In the genomic region with DNA sequence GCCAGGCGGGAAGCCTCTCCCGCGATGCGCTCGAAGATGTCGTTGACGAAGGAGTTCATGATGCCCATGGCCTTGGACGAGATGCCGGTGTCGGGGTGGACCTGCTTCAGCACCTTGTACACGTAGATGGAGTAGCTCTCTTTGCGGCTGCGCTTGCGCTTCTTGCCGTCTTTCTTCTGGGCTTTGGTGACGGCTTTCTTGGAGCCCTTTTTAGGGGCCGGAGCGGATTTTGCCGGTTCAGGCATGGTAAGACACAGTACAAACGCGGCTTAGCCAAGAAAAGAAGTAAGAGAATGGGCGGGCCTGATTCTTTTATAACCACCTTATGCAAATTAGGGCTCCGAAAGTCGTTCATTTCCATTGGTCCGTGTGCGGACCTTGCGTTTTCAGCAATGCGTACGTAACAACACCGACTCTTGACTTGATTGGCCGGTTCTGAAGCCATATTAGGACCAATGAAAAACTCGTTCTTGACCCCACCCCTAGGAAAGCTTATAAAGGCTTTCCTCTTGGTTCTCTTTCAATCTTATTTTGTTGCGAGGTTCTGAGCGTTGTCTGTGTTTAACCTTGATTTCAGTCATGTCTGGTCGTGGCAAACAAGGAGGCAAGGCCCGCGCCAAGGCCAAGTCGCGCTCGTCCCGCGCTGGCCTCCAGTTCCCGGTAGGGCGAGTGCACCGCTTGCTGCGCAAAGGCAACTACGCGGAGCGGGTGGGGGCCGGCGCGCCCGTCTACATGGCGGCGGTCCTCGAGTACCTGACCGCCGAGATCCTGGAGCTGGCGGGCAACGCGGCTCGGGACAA, we compare ENCODE assay signal across 1 cellular context.
A peak's percentile ranks its signal among the peaks of the same experiment; 100 is the strongest.
TF ChIP-seq lines count a peak whose summit lies in the region.

No MANE protein-coding gene starts in this region.

TF ChIP-seq in K562, 482 proteins besides CTCF, POLR2A, EP300 and RAD21 (continued from another document and continues in another):
- TF ChIP-seq CAMTA2 (CRISPR knock-in tag; conservative IDR thresholded peaks at IDR 0.05) (peak; percentile 92; the same call in 1 of the 2 replicates), ESRRA (IDR thresholded peaks at IDR 0.05; ENCODE audit: borderline replicate concordance, low read depth) (0 out of 2 replicates have a peak, but pooled peaks have one; percentile 12), HCFC1 (IDR thresholded peaks at IDR 0.05; ENCODE audit: low read depth, low read length) (no peak; the same call in 1 of the 2 replicates), SMAD1 (IDR thresholded peaks at IDR 0.05; ENCODE audit: low read depth, low read length, partially characterized antibody) (peak; percentile 96), E2F3 (CRISPR knock-in tag; IDR thresholded peaks at IDR 0.05) (peak; percentile 43), ETV5 (CRISPR knock-in tag; IDR thresholded peaks at IDR 0.05; ENCODE audit: low read depth) (peak; percentile 26), TARDBP (IDR thresholded peaks at IDR 0.05) (peak; percentile 20; the same call in 1 of the 2 replicates), SIN3A (IDR thresholded peaks at IDR 0.05; ENCODE audit: borderline replicate concordance in 2 of 2, control insufficient read depth in 1 of 2, low read depth in 2 of 2, low read length in 2 of 2) (peak; percentile 26 to 39; a peak in 2 of 4 replicates), RNF2 (IDR thresholded peaks at IDR 0.05) (peak; percentile 83), MAFG (tag; conservative IDR thresholded peaks at IDR 0.05) (no peak), SIRT6 (IDR thresholded peaks at IDR 0.05; ENCODE audit: low read depth, low read length) (peak; percentile 81), POLR2H (tag; IDR thresholded peaks at IDR 0.05; ENCODE audit: low read depth) (peak; percentile 99), MAZ (CRISPR knock-in tag; conservative IDR thresholded peaks at IDR 0.05 in 1 of 2, IDR thresholded peaks at IDR 0.05 in 1 of 2) (peak; percentile 15 to 68), PTBP1 (IDR thresholded peaks at IDR 0.05; ENCODE audit: low read depth, low read length) (peak; percentile 59; the same call in 1 of the 2 replicates), SMAD3 (CRISPR knock-in tag; conservative IDR thresholded peaks at IDR 0.05) (0 out of 2 replicates have a peak, but pooled peaks have one; percentile 31), CREB1 (IDR thresholded peaks at IDR 0.05) (peak; percentile 14), CREB1 (CRISPR knock-in tag; IDR thresholded peaks at IDR 0.05) (peak; percentile 24; the same call in 1 of the 2 replicates), TAF1 (IDR thresholded peaks at IDR 0.05; ENCODE audit: control insufficient read depth, extremely low read depth, insufficient read depth, low read length, severe bottlenecking) (peak; percentile 81), ZKSCAN3 (CRISPR knock-in tag; IDR thresholded peaks at IDR 0.05) (no peak), MEIS2 (IDR thresholded peaks at IDR 0.05; ENCODE audit: partially characterized antibody) (no peak), CHCHD3 (CRISPR knock-in tag; IDR thresholded peaks at IDR 0.05) (peak; percentile 95; the same call in 1 of the 2 replicates), SRSF1 (IDR thresholded peaks at IDR 0.05; ENCODE audit: low read depth, low read length) (0 out of 2 replicates have a peak, but pooled peaks have one; percentile 67), MTA3 (IDR thresholded peaks at IDR 0.05; ENCODE audit: borderline replicate concordance) (peak; percentile 100), TFAM (CRISPR knock-in tag; conservative IDR thresholded peaks at IDR 0.05) (no peak), ZNF263 (CRISPR knock-in tag; IDR thresholded peaks at IDR 0.05; ENCODE audit: borderline replicate concordance) (peak; percentile 26; the same call in 1 of the 2 replicates), CEBPG (CRISPR knock-in tag; IDR thresholded peaks at IDR 0.05) (peak; percentile 20; the same call in 1 of the 2 replicates), CEBPG (tag; conservative IDR thresholded peaks at IDR 0.05 in 1 of 2, IDR thresholded peaks at IDR 0.05 in 1 of 2) (no peak), FOXA3 (CRISPR knock-in tag; conservative IDR thresholded peaks at IDR 0.05 in 1 of 2, IDR thresholded peaks at IDR 0.05 in 1 of 2) (peak in 1 of 2 experiments; percentile 72; a peak in 1 of 4 replicates), SP1 (CRISPR knock-in tag; IDR thresholded peaks at IDR 0.05) (peak; percentile 90), POLR3G (IDR thresholded peaks at IDR 0.05; ENCODE audit: extremely low read depth, insufficient read length, insufficient replicate concordance) (no peak), PML (IDR thresholded peaks at IDR 0.05; ENCODE audit: low read length) (peak; percentile 97), NBN (IDR thresholded peaks at IDR 0.05; ENCODE audit: low read depth) (peak; percentile 16; the same call in 1 of the 2 replicates), SOX6 (IDR thresholded peaks at IDR 0.05) (peak; percentile 36), TAF7 (tag; IDR thresholded peaks at IDR 0.05) (peak; percentile 88), RUNX1 (IDR thresholded peaks at IDR 0.05; ENCODE audit: low read depth) (peak; percentile 55; the same call in 1 of the 2 replicates), HIVEP1 (CRISPR knock-in tag; IDR thresholded peaks at IDR 0.05) (no peak), ZNF224 (CRISPR knock-in tag; IDR thresholded peaks at IDR 0.05) (no peak), MXI1 (IDR thresholded peaks at IDR 0.05; ENCODE audit: low read depth, low read length) (peak; percentile 18), CSDE1 (IDR thresholded peaks at IDR 0.05) (peak in 1 of 2 experiments; percentile 62; a peak in 2 of 4 replicates), NFXL1 (CRISPR knock-in tag; IDR thresholded peaks at IDR 0.05) (no peak), NR4A1 (CRISPR knock-in tag; IDR thresholded peaks at IDR 0.05) (no peak), NR4A1 (tag; IDR thresholded peaks at IDR 0.05) (peak; percentile 56), NFATC3 (IDR thresholded peaks at IDR 0.05) (no peak)
- TF ChIP-seq, protein P1, sequence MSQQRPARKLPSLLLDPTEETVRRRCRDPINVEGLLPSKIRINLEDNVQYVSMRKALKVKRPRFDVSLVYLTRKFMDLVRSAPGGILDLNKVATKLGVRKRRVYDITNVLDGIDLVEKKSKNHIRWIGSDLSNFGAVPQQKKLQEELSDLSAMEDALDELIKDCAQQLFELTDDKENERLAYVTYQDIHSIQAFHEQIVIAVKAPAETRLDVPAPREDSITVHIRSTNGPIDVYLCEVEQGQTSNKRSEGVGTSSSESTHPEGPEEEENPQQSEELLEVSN (IDR thresholded peaks at IDR 0.05; ENCODE audit: borderline replicate concordance in 1 of 2, extremely low read depth in 1 of 2, insufficient read depth in 1 of 2, insufficient read length in 1 of 2, low read depth in 1 of 2, low read length in 1 of 2, poor library complexity in 1 of 2, severe bottlenecking in 1 of 2) = peak in 1 of 2 experiments; percentile 57
- TF ChIP-seq, protein P2, sequence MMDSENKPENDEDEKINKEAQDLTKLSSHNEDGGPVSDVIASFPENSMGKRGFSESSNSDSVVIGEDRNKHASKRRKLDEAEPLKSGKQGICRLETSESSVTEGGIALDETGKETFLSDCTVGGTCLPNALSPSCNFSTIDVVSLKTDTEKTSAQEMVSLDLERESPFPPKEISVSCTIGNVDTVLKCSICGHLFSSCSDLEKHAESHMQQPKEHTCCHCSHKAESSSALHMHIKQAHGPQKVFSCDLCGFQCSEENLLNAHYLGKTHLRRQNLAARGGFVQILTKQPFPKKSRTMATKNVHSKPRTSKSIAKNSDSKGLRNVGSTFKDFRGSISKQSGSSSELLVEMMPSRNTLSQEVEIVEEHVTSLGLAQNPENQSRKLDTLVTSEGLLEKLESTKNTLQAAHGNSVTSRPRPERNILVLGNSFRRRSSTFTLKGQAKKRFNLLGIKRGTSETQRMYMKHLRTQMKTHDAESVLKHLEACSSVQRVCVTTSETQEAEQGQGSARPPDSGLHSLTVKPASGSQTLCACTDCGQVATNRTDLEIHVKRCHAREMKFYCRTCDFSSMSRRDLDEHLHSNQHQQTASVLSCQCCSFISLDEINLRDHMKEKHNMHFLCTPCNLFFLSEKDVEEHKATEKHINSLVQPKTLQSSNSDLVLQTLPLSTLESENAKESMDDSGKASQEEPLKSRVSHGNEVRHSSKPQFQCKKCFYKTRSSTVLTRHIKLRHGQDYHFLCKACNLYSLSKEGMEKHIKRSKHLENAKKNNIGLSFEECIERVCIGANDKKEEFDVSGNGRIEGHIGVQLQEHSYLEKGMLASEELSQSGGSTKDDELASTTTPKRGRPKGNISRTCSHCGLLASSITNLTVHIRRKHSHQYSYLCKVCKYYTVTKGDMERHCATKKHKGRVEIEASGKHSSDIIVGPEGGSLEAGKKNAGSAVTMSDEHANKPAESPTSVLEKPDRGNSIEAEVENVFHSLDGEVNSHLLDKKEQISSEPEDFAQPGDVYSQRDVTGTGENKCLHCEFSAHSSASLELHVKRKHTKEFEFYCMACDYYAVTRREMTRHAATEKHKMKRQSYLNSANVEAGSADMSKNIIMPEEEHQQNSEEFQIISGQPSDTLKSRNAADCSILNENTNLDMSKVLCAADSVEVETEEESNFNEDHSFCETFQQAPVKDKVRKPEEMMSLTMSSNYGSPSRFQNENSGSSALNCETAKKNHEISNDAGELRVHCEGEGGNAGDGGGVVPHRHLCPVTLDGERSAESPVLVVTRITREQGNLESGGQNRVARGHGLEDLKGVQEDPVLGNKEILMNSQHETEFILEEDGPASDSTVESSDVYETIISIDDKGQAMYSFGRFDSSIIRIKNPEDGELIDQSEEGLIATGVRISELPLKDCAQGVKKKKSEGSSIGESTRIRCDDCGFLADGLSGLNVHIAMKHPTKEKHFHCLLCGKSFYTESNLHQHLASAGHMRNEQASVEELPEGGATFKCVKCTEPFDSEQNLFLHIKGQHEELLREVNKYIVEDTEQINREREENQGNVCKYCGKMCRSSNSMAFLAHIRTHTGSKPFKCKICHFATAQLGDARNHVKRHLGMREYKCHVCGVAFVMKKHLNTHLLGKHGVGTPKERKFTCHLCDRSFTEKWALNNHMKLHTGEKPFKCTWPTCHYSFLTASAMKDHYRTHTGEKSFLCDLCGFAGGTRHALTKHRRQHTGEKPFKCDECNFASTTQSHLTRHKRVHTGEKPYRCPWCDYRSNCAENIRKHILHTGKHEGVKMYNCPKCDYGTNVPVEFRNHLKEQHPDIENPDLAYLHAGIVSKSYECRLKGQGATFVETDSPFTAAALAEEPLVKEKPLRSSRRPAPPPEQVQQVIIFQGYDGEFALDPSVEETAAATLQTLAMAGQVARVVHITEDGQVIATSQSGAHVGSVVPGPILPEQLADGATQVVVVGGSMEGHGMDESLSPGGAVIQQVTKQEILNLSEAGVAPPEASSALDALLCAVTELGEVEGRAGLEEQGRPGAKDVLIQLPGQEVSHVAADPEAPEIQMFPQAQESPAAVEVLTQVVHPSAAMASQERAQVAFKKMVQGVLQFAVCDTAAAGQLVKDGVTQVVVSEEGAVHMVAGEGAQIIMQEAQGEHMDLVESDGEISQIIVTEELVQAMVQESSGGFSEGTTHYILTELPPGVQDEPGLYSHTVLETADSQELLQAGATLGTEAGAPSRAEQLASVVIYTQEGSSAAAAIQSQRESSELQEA (IDR thresholded peaks at IDR 0.05; ENCODE audit: low read depth) = no peak
- TF ChIP-seq, protein P3, sequence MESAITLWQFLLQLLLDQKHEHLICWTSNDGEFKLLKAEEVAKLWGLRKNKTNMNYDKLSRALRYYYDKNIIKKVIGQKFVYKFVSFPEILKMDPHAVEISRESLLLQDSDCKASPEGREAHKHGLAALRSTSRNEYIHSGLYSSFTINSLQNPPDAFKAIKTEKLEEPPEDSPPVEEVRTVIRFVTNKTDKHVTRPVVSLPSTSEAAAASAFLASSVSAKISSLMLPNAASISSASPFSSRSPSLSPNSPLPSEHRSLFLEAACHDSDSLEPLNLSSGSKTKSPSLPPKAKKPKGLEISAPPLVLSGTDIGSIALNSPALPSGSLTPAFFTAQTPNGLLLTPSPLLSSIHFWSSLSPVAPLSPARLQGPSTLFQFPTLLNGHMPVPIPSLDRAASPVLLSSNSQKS (CRISPR knock-in tag; IDR thresholded peaks at IDR 0.05) = no peak
- TF ChIP-seq, protein P4, sequence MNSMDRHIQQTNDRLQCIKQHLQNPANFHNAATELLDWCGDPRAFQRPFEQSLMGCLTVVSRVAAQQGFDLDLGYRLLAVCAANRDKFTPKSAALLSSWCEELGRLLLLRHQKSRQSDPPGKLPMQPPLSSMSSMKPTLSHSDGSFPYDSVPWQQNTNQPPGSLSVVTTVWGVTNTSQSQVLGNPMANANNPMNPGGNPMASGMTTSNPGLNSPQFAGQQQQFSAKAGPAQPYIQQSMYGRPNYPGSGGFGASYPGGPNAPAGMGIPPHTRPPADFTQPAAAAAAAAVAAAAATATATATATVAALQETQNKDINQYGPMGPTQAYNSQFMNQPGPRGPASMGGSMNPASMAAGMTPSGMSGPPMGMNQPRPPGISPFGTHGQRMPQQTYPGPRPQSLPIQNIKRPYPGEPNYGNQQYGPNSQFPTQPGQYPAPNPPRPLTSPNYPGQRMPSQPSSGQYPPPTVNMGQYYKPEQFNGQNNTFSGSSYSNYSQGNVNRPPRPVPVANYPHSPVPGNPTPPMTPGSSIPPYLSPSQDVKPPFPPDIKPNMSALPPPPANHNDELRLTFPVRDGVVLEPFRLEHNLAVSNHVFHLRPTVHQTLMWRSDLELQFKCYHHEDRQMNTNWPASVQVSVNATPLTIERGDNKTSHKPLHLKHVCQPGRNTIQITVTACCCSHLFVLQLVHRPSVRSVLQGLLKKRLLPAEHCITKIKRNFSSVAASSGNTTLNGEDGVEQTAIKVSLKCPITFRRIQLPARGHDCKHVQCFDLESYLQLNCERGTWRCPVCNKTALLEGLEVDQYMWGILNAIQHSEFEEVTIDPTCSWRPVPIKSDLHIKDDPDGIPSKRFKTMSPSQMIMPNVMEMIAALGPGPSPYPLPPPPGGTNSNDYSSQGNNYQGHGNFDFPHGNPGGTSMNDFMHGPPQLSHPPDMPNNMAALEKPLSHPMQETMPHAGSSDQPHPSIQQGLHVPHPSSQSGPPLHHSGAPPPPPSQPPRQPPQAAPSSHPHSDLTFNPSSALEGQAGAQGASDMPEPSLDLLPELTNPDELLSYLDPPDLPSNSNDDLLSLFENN (IDR thresholded peaks at IDR 0.05; ENCODE audit: low read depth in 2 of 2, low read length in 2 of 2) = peak in 1 of 2 experiments; percentile 84; a peak in 2 of 4 replicates
- TF ChIP-seq, protein P5, sequence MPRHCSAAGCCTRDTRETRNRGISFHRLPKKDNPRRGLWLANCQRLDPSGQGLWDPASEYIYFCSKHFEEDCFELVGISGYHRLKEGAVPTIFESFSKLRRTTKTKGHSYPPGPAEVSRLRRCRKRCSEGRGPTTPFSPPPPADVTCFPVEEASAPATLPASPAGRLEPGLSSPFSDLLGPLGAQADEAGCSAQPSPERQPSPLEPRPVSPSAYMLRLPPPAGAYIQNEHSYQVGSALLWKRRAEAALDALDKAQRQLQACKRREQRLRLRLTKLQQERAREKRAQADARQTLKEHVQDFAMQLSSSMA (CRISPR knock-in tag; IDR thresholded peaks at IDR 0.05) = peak; percentile 84
- TF ChIP-seq, protein P6, sequence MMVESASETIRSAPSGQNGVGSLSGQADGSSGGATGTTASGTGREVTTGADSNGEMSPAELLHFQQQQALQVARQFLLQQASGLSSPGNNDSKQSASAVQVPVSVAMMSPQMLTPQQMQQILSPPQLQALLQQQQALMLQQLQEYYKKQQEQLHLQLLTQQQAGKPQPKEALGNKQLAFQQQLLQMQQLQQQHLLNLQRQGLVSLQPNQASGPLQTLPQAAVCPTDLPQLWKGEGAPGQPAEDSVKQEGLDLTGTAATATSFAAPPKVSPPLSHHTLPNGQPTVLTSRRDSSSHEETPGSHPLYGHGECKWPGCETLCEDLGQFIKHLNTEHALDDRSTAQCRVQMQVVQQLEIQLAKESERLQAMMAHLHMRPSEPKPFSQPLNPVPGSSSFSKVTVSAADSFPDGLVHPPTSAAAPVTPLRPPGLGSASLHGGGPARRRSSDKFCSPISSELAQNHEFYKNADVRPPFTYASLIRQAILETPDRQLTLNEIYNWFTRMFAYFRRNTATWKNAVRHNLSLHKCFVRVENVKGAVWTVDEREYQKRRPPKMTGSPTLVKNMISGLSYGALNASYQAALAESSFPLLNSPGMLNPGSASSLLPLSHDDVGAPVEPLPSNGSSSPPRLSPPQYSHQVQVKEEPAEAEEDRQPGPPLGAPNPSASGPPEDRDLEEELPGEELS (CRISPR knock-in tag; IDR thresholded peaks at IDR 0.05; ENCODE audit: borderline replicate concordance) = peak; percentile 80; the same call in 1 of the 2 replicates
